ENCODE assay signal across 1 cellular context in genomic region chr19:36528194-36528920, GRCh38.
TF ChIP-seq lines count a peak whose summit lies in the region.

TSS of gene ZNF260 (minus strand) at chr19:36528271. CDS start at chr19:36515238, 13,033 bp downstream.

TF ChIP-seq in K562, 482 proteins besides CTCF, POLR2A, EP300 and RAD21 (continued from another document and continues in another):
- TF ChIP-seq HOMEZ (CRISPR knock-in tag; IDR thresholded peaks at IDR 0.05) (no peak), ZNF551 (CRISPR knock-in tag; IDR thresholded peaks at IDR 0.05) (no peak), TCF3 (CRISPR knock-in tag; IDR thresholded peaks at IDR 0.05) (no peak; the same call in 1 of the 2 replicates), ZNF717 (CRISPR knock-in tag; IDR thresholded peaks at IDR 0.05) (no peak), ZNF212 (CRISPR knock-in tag; IDR thresholded peaks at IDR 0.05) (no peak), ATF1 (CRISPR knock-in tag; IDR thresholded peaks at IDR 0.05) (no peak), ATF1 (tag; IDR thresholded peaks at IDR 0.05) (peak; percentile 96), ZEB2 (IDR thresholded peaks at IDR 0.05) (peak; percentile 57; the same call in 1 of the 2 replicates), EWSR1 (IDR thresholded peaks at IDR 0.05; ENCODE audit: borderline replicate concordance, low read depth, partially characterized antibody) (no peak), DLX4 (CRISPR knock-in tag; IDR thresholded peaks at IDR 0.05) (no peak), L3MBTL2 (IDR thresholded peaks at IDR 0.05) (peak; percentile 71), ATF4 (CRISPR knock-in tag; IDR thresholded peaks at IDR 0.05) (no peak), ILF3 (IDR thresholded peaks at IDR 0.05; ENCODE audit: borderline replicate concordance) (no peak), MGA (IDR thresholded peaks at IDR 0.05) (peak; percentile 82), PCBP1 (IDR thresholded peaks at IDR 0.05; ENCODE audit: low read depth, low read length, poor library complexity, severe bottlenecking) (no peak), ETV1 (tag; conservative IDR thresholded peaks at IDR 0.05; ENCODE audit: low read depth) (no peak), ZFP30 (CRISPR knock-in tag; IDR thresholded peaks at IDR 0.05; ENCODE audit: borderline replicate concordance) (no peak), FOXP4 (CRISPR knock-in tag; IDR thresholded peaks at IDR 0.05; ENCODE audit: borderline replicate concordance) (no peak), ZNF140 (CRISPR knock-in tag; IDR thresholded peaks at IDR 0.05) (no peak), CEBPZ (IDR thresholded peaks at IDR 0.05; ENCODE audit: borderline replicate concordance, low read depth, low read length) (no peak), ZNF232 (CRISPR knock-in tag; IDR thresholded peaks at IDR 0.05) (no peak), ZNF778 (CRISPR knock-in tag; IDR thresholded peaks at IDR 0.05) (no peak), SP1 (CRISPR knock-in tag; IDR thresholded peaks at IDR 0.05) (peak; percentile 66), PATZ1 (CRISPR knock-in tag; IDR thresholded peaks at IDR 0.05; ENCODE audit: borderline replicate concordance) (no peak), ZNF639 (CRISPR knock-in tag; conservative IDR thresholded peaks at IDR 0.05 in 1 of 2, IDR thresholded peaks at IDR 0.05 in 1 of 2) (peak in 1 of 2 experiments; percentile 58; a peak in 1 of 4 replicates), THRA (IDR thresholded peaks at IDR 0.05) (no peak), MYC (IDR thresholded peaks at IDR 0.05; ENCODE audit: low read depth, low read length) (peak; percentile 73), MYC (CRISPR knock-in tag; IDR thresholded peaks at IDR 0.05; ENCODE audit: borderline replicate concordance, low read depth) (no peak), DIDO1 (tag; IDR thresholded peaks at IDR 0.05; ENCODE audit: low read depth) (peak; percentile 70; the same call in 1 of the 2 replicates), ZNF436 (CRISPR knock-in tag; IDR thresholded peaks at IDR 0.05) (no peak), ATF7 (IDR thresholded peaks at IDR 0.05) (peak; percentile 78)
